ENCODE assay signal across 16 cellular contexts in genomic region chr14:20801726-20802125, GRCh38. TPM values are rescaled to one million over a fixed set of nuclear protein-coding genes. Genes with fewer than 3 reads are reported as not detected.
DNase-seq lines count a peak whose midpoint lies in the region; ATAC-seq and TF ChIP-seq lines count a peak whose summit lies in the region.
"Had no signal": no experiment of that assay in that cellular context is flagged by ENCODE, and none has a peak within 500 bp of the region (broad histone marks: within the 10 kb centered on the region; RNA-seq: fewer than 3 reads in every experiment).

No MANE protein-coding gene starts in this region.

- H3K27ac Mint-ChIP-seq in endodermal cell: no peak overlapping the region
- H3K27ac Mint-ChIP-seq: activated CD8-positive, alpha-beta T cell treated with anti-CD3 and anti-CD28 coated beads, Interleukin-2, amount 10 ng/mL, durations not matched to agents 7 days and 5 days; activated naive CD8-positive, alpha-beta T cell treated with anti-CD3 and anti-CD28 coated beads, Interleukin-2, amount 10 ng/mL, durations not matched to agents 7 days and 5 days; GM23338 had no signal

- TF ChIP-seq CTCF in endodermal cell (conservative IDR thresholded peaks at IDR 0.05): no peak
- TF ChIP-seq CTCF in GM13977 (IDR thresholded peaks at IDR 0.05; ENCODE audit: extremely low read depth, insufficient read depth, missing control alignments): no peak

- H3K27ac ChIP-seq in endodermal cell (ENCODE audit: low read depth, low read length) (no peak overlapping the region), substantia nigra (ENCODE audit: low read depth, low read length, poor library complexity, severe bottlenecking) (peak overlapping the region; percentile 96)
- H3K27ac ChIP-seq: BLaER1 had no signal

- H3K9ac ChIP-seq in endodermal cell (ENCODE audit: extremely low read depth, low read length, poor library complexity, severe bottlenecking): no peak overlapping the region
- H3K9ac ChIP-seq: BLaER1 had no signal

- no peaks in the 10 kb centered on the region for H3K36me3 ChIP-seq in H7 (replicated peaks; ENCODE audit: control insufficient read depth, insufficient read depth, low read length)
- no peaks in the 10 kb centered on the region for H3K36me3 ChIP-seq in endodermal cell (ENCODE audit: control insufficient read depth, insufficient read depth, low read length)
- H3K36me3 ChIP-seq: BLaER1 had no signal

- no peaks in the 10 kb centered on the region for H3K27me3 Mint-ChIP-seq in endodermal cell (ENCODE audit: insufficient read depth)
- H3K27me3 Mint-ChIP-seq: natural killer cell treated with Interleukin-12 subunit alpha and Interleukin-12 subunit beta and Interleukin-15 and Interleukin-18, amount 100 ng/mL, for 72 hours had no signal

- H3K4me3 ChIP-seq in H7 (ENCODE audit: insufficient read depth, low read depth, low read length) (peak overlapping the region; percentile 4; the same call in 1 of the 2 replicates), endodermal cell (ENCODE audit: low read length) (peak overlapping the region; percentile 72)
- H3K4me3 ChIP-seq: BLaER1, GM23338 had no signal

- peaks cover 10% of the 10 kb centered on the region for H3K4me1 ChIP-seq in endodermal cell (ENCODE audit: control insufficient read depth, insufficient read depth, low read length)

- WGBS in endodermal cell (ENCODE audit: insufficient coverage in 1 of 2, insufficient read length in 1 of 2), 2 experiments: 88% methylated on average over 6 to 9 of the region's 9 CpGs

- H3K9me3 Mint-ChIP-seq in endodermal cell: no peaks in the 10 kb centered on the region
- H3K9me3 Mint-ChIP-seq: activated naive CD8-positive, alpha-beta T cell treated with anti-CD3 and anti-CD28 coated beads, Interleukin-2, amount 10 ng/mL, durations not matched to agents 7 days and 5 days; GM23338; natural killer cell treated with Interleukin-12 subunit alpha and Interleukin-12 subunit beta and Interleukin-15 and Interleukin-18, amount 100 ng/mL, for 72 hours had no signal

- ATAC-seq in HG03135 (IDR thresholded peaks at IDR 0.05; ENCODE audit: unreplicated experiment): no peak
- ATAC-seq: activated CD8-positive, alpha-beta T cell treated with anti-CD3 and anti-CD28 coated beads, Interleukin-2, amount 10 ng/mL, durations not matched to agents 7 days and 5 days; GM23338; natural killer cell treated with Interleukin-12 subunit alpha and Interleukin-12 subunit beta and Interleukin-15 and Interleukin-18, amount 100 ng/mL, for 72 hours had no signal

- H3K4me1 Mint-ChIP-seq in endodermal cell: peaks cover 42% of the 10 kb centered on the region
- H3K4me1 Mint-ChIP-seq: activated naive CD8-positive, alpha-beta T cell treated with anti-CD3 and anti-CD28 coated beads, Interleukin-2, amount 10 ng/mL, durations not matched to agents 7 days and 5 days had no signal

- no peak overlapping the region for H3K4me3 Mint-ChIP-seq in endodermal cell
- H3K4me3 Mint-ChIP-seq: activated CD8-positive, alpha-beta T cell treated with anti-CD3 and anti-CD28 coated beads, Interleukin-2, amount 10 ng/mL, durations not matched to agents 7 days and 5 days; activated naive CD8-positive, alpha-beta T cell treated with anti-CD3 and anti-CD28 coated beads, Interleukin-2, amount 10 ng/mL, durations not matched to agents 7 days and 5 days; GM23338; natural killer cell treated with Interleukin-12 subunit alpha and Interleukin-12 subunit beta and Interleukin-15 and Interleukin-18, amount 100 ng/mL, for 72 hours had no signal

- H3K36me3 Mint-ChIP-seq in endodermal cell (ENCODE audit: low read depth): no peaks in the 10 kb centered on the region
- H3K36me3 Mint-ChIP-seq: activated naive CD8-positive, alpha-beta T cell treated with anti-CD3 and anti-CD28 coated beads, Interleukin-2, amount 10 ng/mL, durations not matched to agents 7 days and 5 days; natural killer cell treated with Interleukin-12 subunit alpha and Interleukin-12 subunit beta and Interleukin-15 and Interleukin-18, amount 100 ng/mL, for 72 hours had no signal

- DNase-seq in H7: no peak
- DNase-seq in endodermal cell: no peak
- peak; percentile 61 for DNase-seq in midbrain (lab: John Stamatoyannopoulos, UW)
- DNase-seq in substantia nigra (lab: John Stamatoyannopoulos, UW): peak in 31 of 49 donors; percentile 7 to 74 (median 39)
- DNase-seq in GM13977 (ENCODE audit: low spot score): no peak
- DNase-seq in SHP77 treated with DMSO at 0.1 percent for 48 hours (lab: John Stamatoyannopoulos, UW): no peak
- DNase-seq in effector CD8-positive, alpha-beta T cell (lab: John Stamatoyannopoulos, UW): no peak
- DNase-seq: activated CD8-positive, alpha-beta T cell treated with anti-CD3 and anti-CD28 coated beads, Interleukin-2, amount 10 ng/mL, durations not matched to agents 7 days and 5 days; activated naive CD8-positive, alpha-beta T cell treated with anti-CD3 and anti-CD28 coated beads, Interleukin-2, amount 10 ng/mL, durations not matched to agents 7 days and 5 days; NCI-H2029; stimulated activated CD4-positive, alpha-beta T cell treated with anti-CD3 and anti-CD28 coated beads, Interleukin-2, amount 100 ng/mL, for 24 hours; T-helper 2 cell had no signal

- no peaks in the 10 kb centered on the region for H3K9me3 ChIP-seq in endodermal cell (ENCODE audit: control insufficient read depth, low read length)
- H3K9me3 ChIP-seq: BLaER1 had no signal

- H3K27me3 ChIP-seq in H7 (ENCODE audit: control insufficient read depth, insufficient read depth, low read length): no peaks in the 10 kb centered on the region
- no peaks in the 10 kb centered on the region for H3K27me3 ChIP-seq in endodermal cell (ENCODE audit: control insufficient read depth, insufficient read depth, low read length, poor library complexity, severe bottlenecking)
- H3K27me3 ChIP-seq: BLaER1 had no signal

- in situ Hi-C loops in GM13977 (cut with MboI; ENCODE audit: low pct_unique_long_range_greater_than_20kb, low sequenced_read_pairs, unreplicated experiment): no loop called here

RNA-seq across cellular contexts. Expression of gene RNASE1, which starts 0.9 kb away (rescaled TPM):
- total RNA-seq in H7 (2014; rRNA removed; shearing (Covaris generic)): 72.7 and 124 TPM in 2 replicates
- 10 to 100 TPM in 1 of 2 donors, 1 to 10 TPM in 1; 9.9 to 10.7 TPM for total RNA-seq in endodermal cell
- 41.2 TPM for polyA plus RNA-seq in endodermal cell (2013, experiment 1 of 2)
- polyA plus RNA-seq in endodermal cell (2013, experiment 2 of 2): 25.8 TPM
- total RNA-seq: activated CD8-positive, alpha-beta T cell treated with anti-CD3 and anti-CD28 coated beads, Interleukin-2, amount 10 ng/mL, durations not matched to agents 7 days and 5 days; natural killer cell treated with Interleukin-12 subunit alpha and Interleukin-12 subunit beta and Interleukin-15 and Interleukin-18, amount 100 ng/mL, for 72 hours had no signal

RNA-seq across cellular contexts. Expression of gene RNASE6, which starts 20.7 kb away (rescaled TPM):
- total RNA-seq in H7 (2014; rRNA removed; shearing (Covaris generic)): 0.66 and 0.92 TPM in 2 replicates
- total RNA-seq in endodermal cell: not detected
- polyA plus RNA-seq in endodermal cell (2013, experiment 1 of 2): not detected
- 0.33 TPM for polyA plus RNA-seq in endodermal cell (2013, experiment 2 of 2)
- polyA plus RNA-seq: GM23338 had no signal

RNA-seq across cellular contexts. Expression of gene EDDM3B, which starts 33.5 kb away (rescaled TPM):
- total RNA-seq in H7 (2014; rRNA removed; shearing (Covaris generic)): not detected in 2 replicates
- not detected for total RNA-seq in endodermal cell
- not detected for polyA plus RNA-seq in endodermal cell (2013, experiment 1 of 2)
- polyA plus RNA-seq in endodermal cell (2013, experiment 2 of 2): not detected
- total RNA-seq: activated CD8-positive, alpha-beta T cell treated with anti-CD3 and anti-CD28 coated beads, Interleukin-2, amount 10 ng/mL, durations not matched to agents 7 days and 5 days; activated naive CD8-positive, alpha-beta T cell treated with anti-CD3 and anti-CD28 coated beads, Interleukin-2, amount 10 ng/mL, durations not matched to agents 7 days and 5 days; GM23338; natural killer cell treated with Interleukin-12 subunit alpha and Interleukin-12 subunit beta and Interleukin-15 and Interleukin-18, amount 100 ng/mL, for 72 hours had no signal
- polyA plus RNA-seq: GM23338 had no signal

RNA-seq across cellular contexts. Expression of gene EDDM3A, which starts 56.0 kb away (rescaled TPM):
- not detected in 2 replicates for total RNA-seq in H7 (2014; rRNA removed; shearing (Covaris generic))
- not detected for total RNA-seq in endodermal cell
- not detected for polyA plus RNA-seq in endodermal cell (2013, experiment 1 of 2)
- polyA plus RNA-seq in endodermal cell (2013, experiment 2 of 2): not detected
- total RNA-seq: activated CD8-positive, alpha-beta T cell treated with anti-CD3 and anti-CD28 coated beads, Interleukin-2, amount 10 ng/mL, durations not matched to agents 7 days and 5 days; activated naive CD8-positive, alpha-beta T cell treated with anti-CD3 and anti-CD28 coated beads, Interleukin-2, amount 10 ng/mL, durations not matched to agents 7 days and 5 days; GM23338; natural killer cell treated with Interleukin-12 subunit alpha and Interleukin-12 subunit beta and Interleukin-15 and Interleukin-18, amount 100 ng/mL, for 72 hours had no signal
- polyA plus RNA-seq: GM23338 had no signal

Comparison
In these comparisons a context has a peak if more than half of its experiments do, and no peak if none do; other contexts are left out.
1. DNase-seq: peak in midbrain (single experiment) and substantia nigra (31 of 49); none in H7 (single experiment), endodermal cell (single experiment), GM13977 (single experiment), SHP77 treated with DMSO at 0.1 percent for 48 hours (single experiment) and effector CD8-positive, alpha-beta T cell (single experiment).